Comparison of ENCODE assay signal across 8 cellular contexts in genomic region chr18:49725809-49726514, GRCh38.
DNase-seq lines count a peak whose midpoint lies in the region; FAIRE-seq and TF ChIP-seq lines count a peak whose summit lies in the region.

No MANE protein-coding gene starts in this region.

- intact Hi-C loops in testis (cut with DNase I; ENCODE audit: low total_unique reads) = no loop called here
- intact Hi-C loops in kidney (cut with DNase I) = no loop called here

- TF ChIP-seq POLR2A in testis (IDR thresholded peaks at IDR 0.05) = no peak

- H3K9ac ChIP-seq in kidney (ENCODE audit: low read length in 2 of 2) = no peak overlapping the region

- H3K27ac ChIP-seq in brain microvascular endothelial cell (peak overlapping the region; percentile 96), testis (peak overlapping the region in 1 of 2 donors; percentile 69), kidney (ENCODE audit: low read depth in 2 of 2, low read length in 2 of 2) (no peak overlapping the region)

- no peak overlapping the region for H3K4me3 ChIP-seq in brain microvascular endothelial cell (ENCODE audit: low read depth, low read length)
- H3K4me3 ChIP-seq in testis = no peak overlapping the region
- H3K4me3 ChIP-seq in kidney (ENCODE audit: low read length in 2 of 2) = no peak overlapping the region

- no peak for FAIRE-seq in kidney (lab: Jason Lieb, UNC)

- H3K36me3 ChIP-seq in brain microvascular endothelial cell (replicated peaks) (no peaks in the 10 kb centered on the region), testis (ENCODE audit: low read depth, missing control alignments) (no peaks in the 10 kb centered on the region), kidney (ENCODE audit: control insufficient read depth in 1 of 2, insufficient read depth in 2 of 2, low read length in 2 of 2) (no peaks in the 10 kb centered on the region)

- WGBS in testis, 2 donors = 58 to 71% methylated on average over 9 of the region's 9 CpGs

- H3K27me3 ChIP-seq in brain microvascular endothelial cell (replicated peaks) (no peaks in the 10 kb centered on the region), testis (no peaks in the 10 kb centered on the region)

- TF ChIP-seq CTCF in brain microvascular endothelial cell (IDR thresholded peaks at IDR 0.05; ENCODE audit: low read depth, low read length, missing control alignments) (peak; percentile 56), testis (IDR thresholded peaks at IDR 0.05) (no peak), kidney (IDR thresholded peaks at IDR 0.05; ENCODE audit: borderline replicate concordance, extremely low read depth, insufficient read depth) (no peak)

- H3K4me1 ChIP-seq in testis (peaks cover 5% of the 10 kb centered on the region), kidney (ENCODE audit: control insufficient read depth in 1 of 2, insufficient read depth in 1 of 2, low read depth in 1 of 2, low read length in 2 of 2) (no peaks in the 10 kb centered on the region)

- in situ Hi-C loops in brain microvascular endothelial cell (cut with HindIII; ENCODE audit: low pct_ligation_motif_present, low sequenced_read_pairs) = no loop called here
- in situ Hi-C loops in KBM-7 (cut with MboI; ENCODE audit: low pct_unique_long_range_greater_than_20kb, low sequenced_read_pairs) = no loop called here

- H3K9me3 ChIP-seq in testis = no peaks in the 10 kb centered on the region
- no peaks in the 10 kb centered on the region for H3K9me3 ChIP-seq in kidney (ENCODE audit: control insufficient read depth in 1 of 2, low read length in 2 of 2)

- DNase-seq in HT-29 (ENCODE audit: low spot score) = peak; percentile 84
- DNase-seq in brain microvascular endothelial cell = peak; percentile 99
- peak; percentile 100 for DNase-seq in iris pigment epithelial cell (ENCODE audit: low read depth)
- DNase-seq in testis = peak; percentile 60
- no peak for DNase-seq in NOMO-1 (lab: John Stamatoyannopoulos, UW; ENCODE audit: unreplicated experiment in 2 of 2)
- DNase-seq in middle frontal gyrus (ENCODE audit: extremely low spot score, low spot score) = no peak
- DNase-seq in KBM-7 = no peak
- no peak for DNase-seq in kidney

Comparison
In these comparisons a context has a peak if more than half of its experiments do, and no peak if none do; other contexts are left out.
1. DNase-seq: peak in HT-29 (single experiment), brain microvascular endothelial cell (single experiment), iris pigment epithelial cell (single experiment) and testis (single experiment); none in NOMO-1 (0 of 2), middle frontal gyrus (single experiment), KBM-7 (single experiment) and kidney (single experiment).